31 cellular contexts compared by ENCODE assay signal in the genomic region with DNA sequence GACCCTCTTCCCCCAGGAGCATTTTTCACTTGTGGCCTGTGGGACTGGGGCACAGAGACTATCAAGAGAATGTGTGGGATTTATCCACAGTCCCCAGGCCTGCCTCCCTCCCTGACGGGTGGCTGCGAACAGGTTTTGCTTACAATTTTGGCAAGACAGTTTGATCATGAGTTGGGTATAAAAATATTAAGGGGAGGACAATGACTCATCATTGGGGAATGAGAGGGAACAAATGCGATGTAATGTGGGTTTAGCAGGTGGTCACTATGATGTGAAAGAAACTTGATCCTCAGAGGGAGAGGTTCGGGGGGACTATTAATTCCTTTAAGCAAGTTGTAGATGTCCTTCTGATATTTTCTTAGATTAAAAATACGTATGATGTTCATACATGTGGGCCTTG. TPM values are rescaled to one million over a fixed set of nuclear protein-coding genes. Genes with fewer than 3 reads are reported as not detected.
"Had no signal": no experiment of that assay in that cellular context is flagged by ENCODE, and none has a peak within 500 bp of the region (broad histone marks: within the 10 kb centered on the region; RNA-seq: fewer than 3 reads in every experiment).

No MANE protein-coding gene starts in this region.

- ATAC-seq: activated CD4-positive, CD25-positive, alpha-beta regulatory T cell treated with anti-CD3 and anti-CD28 coated beads, Interleukin-2, amount 50 U/mL, for 24 hours; effector memory CD8-positive, alpha-beta T cell; left colon; naive thymus-derived CD4-positive, alpha-beta T cell; stimulated activated naive B cell treated with anti-CD40 and anti-IgM and Interleukin-4, amounts not matched to agents 10 μg/mL and 1 μg/mL and 100 μg/mL, for 72 hours had no signal

- H3K27me3 ChIP-seq: adrenal gland, ovary, sigmoid colon, thyroid gland, upper lobe of left lung had no signal

- H3K36me3 ChIP-seq: adrenal gland, cardiac muscle cell, ovary, sigmoid colon, stomach, thyroid gland, upper lobe of left lung had no signal

- H3K9me3 ChIP-seq: adrenal gland, ovary, sigmoid colon, thyroid gland had no signal

- H3K27ac ChIP-seq: adrenal gland, cardiac muscle cell, coronary artery, dorsolateral prefrontal cortex, ovary, sigmoid colon, stomach, thyroid gland, upper lobe of left lung, VCaP had no signal

- DNase-seq: activated CD4-positive, alpha-beta T cell treated with anti-CD3 and anti-CD28 coated beads for 48 hours; activated CD4-positive, alpha-beta T cell treated with anti-CD3 and anti-CD28 coated beads, Interleukin-2, amount 50 U/mL, for 48 hours; activated CD8-positive, alpha-beta memory T cell treated with anti-CD3 and anti-CD28 coated beads for 24 hours; activated effector memory CD4-positive, alpha-beta T cell treated with anti-CD3 and anti-CD28 coated beads, Interleukin-2, amount 50 U/mL, for 16 hours; activated naive CD4-positive, alpha-beta T cell treated with anti-CD3 and anti-CD28 coated beads for 36 hours; activated naive CD8-positive, alpha-beta T cell treated with anti-CD3 and anti-CD28 coated beads for 36 hours; adrenal gland; aorta; cerebellar nuclear complex; dorsolateral prefrontal cortex; effector memory CD8-positive, alpha-beta T cell; foreskin melanocyte; left colon; mammary epithelial cell; naive thymus-derived CD4-positive, alpha-beta T cell; ovary; stimulated activated CD4-positive, alpha-beta T cell treated with anti-CD3 and anti-CD28 coated beads, Interleukin-1b, Interleukin-23, amount 100 ng/mL, for 48 hours; stimulated activated naive B cell treated with anti-CD40 and anti-IgM and Interleukin-4, amounts not matched to agents 10 μg/mL and 1 μg/mL and 100 μg/mL, for 72 hours; stomach; thyroid gland; upper lobe of left lung had no signal

- H3K4me3 ChIP-seq: adrenal gland, cardiac muscle cell, coronary artery, dorsolateral prefrontal cortex, ovary, sigmoid colon, smooth muscle cell, stomach, thyroid gland, upper lobe of left lung had no signal

- H3K4me2 ChIP-seq: smooth muscle cell had no signal

- H3K4me1 ChIP-seq: adrenal gland, sigmoid colon, stomach, thyroid gland, upper lobe of left lung had no signal

RNA-seq across cellular contexts. Expression of gene EMX2, which starts 52.2 kb away (rescaled TPM):
- total RNA-seq: activated naive CD4-positive, alpha-beta T cell treated with anti-CD3 and anti-CD28 coated beads for 36 hours; activated naive CD8-positive, alpha-beta T cell treated with anti-CD3 and anti-CD28 coated beads for 36 hours; activated T-helper 1 cell treated with anti-CD3 and anti-CD28 coated beads, Interleukin-12 subunit alpha, Interleukin-12 subunit beta, Interleukin-2, Interleukin-4 antibody, amounts not matched to agents 30 ng/mL and 10 ng/mL and 1 ng/mL, durations not matched to agents 14 hours and 24 hours and 36 hours; cardiac muscle cell; endothelial cell of umbilical vein; liver; mammary epithelial cell; naive thymus-derived CD4-positive, alpha-beta T cell; progenitor cell of endocrine pancreas; stomach had no signal
- polyA plus RNA-seq: aorta; cardiac muscle cell; endothelial cell of umbilical vein; liver; mammary epithelial cell; naive thymus-derived CD4-positive, alpha-beta T cell; sigmoid colon; smooth muscle cell had no signal
